Comparison of ENCODE assay signal across 7 cellular contexts in the genomic region with DNA sequence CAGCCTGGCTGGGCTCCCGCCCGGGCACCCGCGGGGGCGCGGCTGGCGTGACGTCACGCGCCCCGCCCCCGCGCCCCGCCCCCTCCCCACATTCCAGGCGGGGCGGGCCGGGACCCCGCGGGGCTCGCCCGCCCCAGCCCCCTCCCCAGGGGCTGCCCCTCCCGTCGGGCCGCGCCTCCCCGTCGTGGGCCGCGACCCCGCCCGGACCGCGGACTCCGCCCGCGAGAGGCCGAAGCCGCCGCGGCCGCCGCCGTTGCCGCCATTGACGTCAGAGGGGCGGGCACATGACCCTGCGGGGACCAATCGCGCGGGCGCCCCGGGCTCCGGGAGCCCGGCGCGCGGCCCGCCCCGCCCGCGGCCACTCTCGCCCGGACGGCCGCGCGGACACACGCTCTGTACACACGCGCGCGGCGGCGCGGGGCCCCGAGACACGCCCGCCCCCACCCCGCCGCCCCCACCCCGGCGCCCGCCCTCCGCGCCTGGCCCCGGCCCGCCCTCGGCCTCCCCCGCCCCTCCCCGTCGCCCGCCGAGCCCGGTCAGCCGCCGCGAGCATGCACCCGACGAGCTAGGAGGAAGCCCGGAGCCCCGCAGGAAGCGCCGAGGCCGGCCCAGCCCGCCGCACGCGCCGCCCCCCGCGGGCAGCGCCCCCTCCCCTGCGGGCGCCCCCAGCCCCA. TPM values are rescaled to one million over a fixed set of nuclear protein-coding genes. Genes with fewer than 3 reads are reported as not detected.
A peak's percentile ranks its signal among the peaks of the same experiment; 100 is the strongest.
DNase-seq lines count a peak whose midpoint lies in the region; ATAC-seq and TF ChIP-seq lines count a peak whose summit lies in the region.

A gene (plus strand): TSS at position 361 of the 674 bp plus-strand sequence.

- WGBS in mammary epithelial cell (ENCODE audit: low coverage, missing lambda C conversion rate) = no CpG with 5 or more reads among the region's 114 CpGs
- no CpG with 5 or more reads among the region's 114 CpGs for WGBS in smooth muscle cell (ENCODE audit: low lambda C conversion rate)

- peaks cover 45% of the 10 kb centered on the region for H3K79me2 ChIP-seq in mammary epithelial cell (ENCODE audit: insufficient read depth, low read length)
- peaks cover 46% of the 10 kb centered on the region for H3K79me2 ChIP-seq in smooth muscle cell (ENCODE audit: low read depth)

- no peaks in the 10 kb centered on the region for H4K20me1 ChIP-seq in mammary epithelial cell (ENCODE audit: insufficient read depth, low read length)
- peaks cover 29% of the 10 kb centered on the region for H4K20me1 ChIP-seq in smooth muscle cell (ENCODE audit: low read depth)

- H3K9ac ChIP-seq in mammary epithelial cell (ENCODE audit: insufficient read depth, low read length) = peak within 1 kb of the TSS; percentile 97
- peak within 1 kb of the TSS; percentile 93 for H3K9ac ChIP-seq in smooth muscle cell (ENCODE audit: low read depth)

- DNase-seq in NCI-H1694 (lab: John Stamatoyannopoulos, UW) (peak; percentile 9), mammary epithelial cell (peak; percentile 74), iPS-NIHi11 (ENCODE audit: low spot score) (peak; percentile 96), smooth muscle cell (lab: John Stamatoyannopoulos, UW; ENCODE audit: unreplicated experiment) (peak; percentile 84)

- no TSS peak for BruUV-seq in mammary epithelial cell (replicated peaks; lab: Mats Ljungman, UMichigan)

- in situ Hi-C loops in mammary epithelial cell (cut with MboI; ENCODE audit: low sequenced_read_pairs in 2 of 2) = no loop called here

- H3F3A ChIP-seq in smooth muscle cell (ENCODE audit: low read depth) = no peaks in the 10 kb centered on the region

- no peaks in the 10 kb centered on the region for H3K9me3 ChIP-seq in mammary epithelial cell (replicated peaks; ENCODE audit: insufficient read depth, low read length)
- H3K9me3 ChIP-seq in smooth muscle cell (replicated peaks; ENCODE audit: low read depth) = no peaks in the 10 kb centered on the region

- H3K4me1 ChIP-seq in mammary epithelial cell (ENCODE audit: insufficient read depth, low read length) = peaks cover 26% of the 10 kb centered on the region
- peaks cover 25% of the 10 kb centered on the region for H3K4me1 ChIP-seq in smooth muscle cell (ENCODE audit: low read depth)

- H3K4me2 ChIP-seq in mammary epithelial cell (ENCODE audit: insufficient read depth, low read depth, low read length) (peak within 1 kb of the TSS; percentile 96), smooth muscle cell (peak within 1 kb of the TSS; percentile 96)

- H2AFZ ChIP-seq in mammary epithelial cell (ENCODE audit: low read depth, low read length) = peak within 1 kb of the TSS; percentile 32
- H2AFZ ChIP-seq in smooth muscle cell (ENCODE audit: low read depth) = no peak within 1 kb of the TSS

- peak within 1 kb of the TSS; percentile 93 for H3K27ac ChIP-seq in mammary epithelial cell (ENCODE audit: insufficient read depth, low read depth, low read length)
- H3K27ac ChIP-seq in smooth muscle cell (ENCODE audit: low read depth) = peak within 1 kb of the TSS; percentile 91

- no peaks in the 10 kb centered on the region for H3K27me3 ChIP-seq in mammary epithelial cell (ENCODE audit: insufficient read depth, low read length)
- H3K27me3 ChIP-seq in smooth muscle cell (ENCODE audit: low read depth) = no peaks in the 10 kb centered on the region

- CTCF ChIA-PET in mammary epithelial cell (lab: Charles Lee; ENCODE audit: low non-redundant PET) = no interaction called here

- H3K4me3 ChIP-seq in WI38 (ENCODE audit: low read depth, low read length) (peak within 1 kb of the TSS; percentile 82), mammary epithelial cell (replicated peaks in 1 of 3; ENCODE audit: insufficient read depth in 1 of 3, low read depth in 2 of 3, low read length in 3 of 3) (peak within 1 kb of the TSS; percentile 69 to 94 (median 72)), smooth muscle cell (peak within 1 kb of the TSS; percentile 92)

- ATAC-seq in GM18498 (IDR thresholded peaks at IDR 0.05; ENCODE audit: unreplicated experiment) (peak; percentile 85), HG02588 (IDR thresholded peaks at IDR 0.05; ENCODE audit: unreplicated experiment) (peak; percentile 81)

- intact Hi-C loops in mammary epithelial cell (cut with micrococcal nuclease) = loop anchor here (1.0 to 10.0 kb wide), 4 partner anchors 80 to 273 kb away; no protein-coding TSS in a partner anchor

- no peaks in the 10 kb centered on the region for H3K36me3 ChIP-seq in mammary epithelial cell (ENCODE audit: insufficient read depth, low read length)
- H3K36me3 ChIP-seq in smooth muscle cell (ENCODE audit: low read depth) = no peaks in the 10 kb centered on the region

- dilution Hi-C loops in mammary epithelial cell (cut with HindIII; ENCODE audit: low sequenced_read_pairs) = no loop called here

- TF ChIP-seq CTCF in WI38 (IDR thresholded peaks at IDR 0.05; ENCODE audit: low read depth, low read length) (no peak), mammary epithelial cell (conservative IDR thresholded peaks at IDR 0.05 in 1 of 2, IDR thresholded peaks at IDR 0.05 in 1 of 2; ENCODE audit: extremely low read depth in 1 of 2, insufficient read depth in 1 of 2, low read depth in 1 of 2, low read length in 2 of 2) (no peak), smooth muscle cell (IDR thresholded peaks at IDR 0.05; ENCODE audit: borderline replicate concordance, insufficient read depth, poor library complexity, severe bottlenecking) (no peak)

RNA-seq across cellular contexts. Expression of the gene that starts here (rescaled TPM):
- total RNA-seq in mammary epithelial cell (10 to 100 TPM; 44.5 to 98.5 TPM), smooth muscle cell (22.5 and 44.5 TPM in 2 replicates)
- polyA plus RNA-seq in mammary epithelial cell (15.7 TPM), smooth muscle cell (2.5 and 9.4 TPM in 2 replicates)
- polyA minus RNA-seq in mammary epithelial cell = 61.9 TPM

Comparison
In these comparisons a context has a peak if more than half of its experiments do, and no peak if none do; other contexts are left out.
1. Peak in every context shown above with its lines: DNase-seq, ATAC-seq, H3K4me3 ChIP-seq and H3K27ac ChIP-seq.
2. DNase-seq: peak in every context shown above with its lines; median percentile 96 in iPS-NIHi11; 84 in smooth muscle cell; 74 in mammary epithelial cell; 9 in NCI-H1694.